ENCODE assay signal across 1 cellular context in the genomic region with DNA sequence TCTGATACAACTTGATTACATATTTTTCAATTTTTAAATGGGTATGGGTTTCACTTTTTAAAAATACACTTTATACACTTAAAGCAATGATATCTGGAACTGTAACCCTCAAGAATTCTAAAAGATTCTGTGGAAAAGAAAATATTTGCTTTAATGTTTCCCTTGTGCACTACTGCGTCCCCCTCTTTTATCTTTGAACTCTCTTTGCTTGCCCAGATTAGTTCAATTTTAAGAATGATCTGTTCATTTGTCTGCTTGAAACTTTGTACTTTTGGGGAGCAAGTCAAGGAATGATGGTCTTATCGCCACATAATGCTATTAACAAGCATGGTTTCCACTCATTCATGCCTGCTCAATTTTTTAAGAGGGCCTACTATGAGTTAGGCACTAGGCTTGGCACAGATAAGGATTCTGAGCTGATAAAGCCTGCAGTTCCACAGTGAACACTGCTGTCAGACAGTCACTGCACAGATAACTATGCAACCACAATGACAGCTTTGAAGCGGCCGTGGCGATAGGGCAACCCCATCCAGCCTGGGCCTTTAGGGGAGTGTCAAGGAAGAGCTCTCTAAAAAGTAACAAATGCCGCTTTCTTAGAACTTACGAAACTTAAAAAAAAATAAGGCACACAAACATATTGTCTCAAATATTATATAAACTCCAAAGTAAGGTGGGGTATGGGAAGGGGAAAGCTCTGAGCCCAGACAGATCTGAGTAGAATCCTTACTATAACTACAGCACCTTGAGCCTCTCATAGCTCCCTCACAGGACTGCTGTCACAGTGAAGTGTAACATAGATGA.
A peak's percentile ranks its signal among the peaks of the same experiment; 100 is the strongest.
TF ChIP-seq lines count a peak whose summit lies in the region.

No MANE protein-coding gene starts in this region.

TF ChIP-seq in K562, 482 proteins besides CTCF, POLR2A, EP300 and RAD21 (continued from another document and continues in another):
- TF ChIP-seq, protein P1, sequence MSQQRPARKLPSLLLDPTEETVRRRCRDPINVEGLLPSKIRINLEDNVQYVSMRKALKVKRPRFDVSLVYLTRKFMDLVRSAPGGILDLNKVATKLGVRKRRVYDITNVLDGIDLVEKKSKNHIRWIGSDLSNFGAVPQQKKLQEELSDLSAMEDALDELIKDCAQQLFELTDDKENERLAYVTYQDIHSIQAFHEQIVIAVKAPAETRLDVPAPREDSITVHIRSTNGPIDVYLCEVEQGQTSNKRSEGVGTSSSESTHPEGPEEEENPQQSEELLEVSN (IDR thresholded peaks at IDR 0.05; ENCODE audit: borderline replicate concordance in 1 of 2, extremely low read depth in 1 of 2, insufficient read depth in 1 of 2, insufficient read length in 1 of 2, low read depth in 1 of 2, low read length in 1 of 2, poor library complexity in 1 of 2, severe bottlenecking in 1 of 2): no peak
- TF ChIP-seq MAFF (IDR thresholded peaks at IDR 0.05; ENCODE audit: low read length) (peak; percentile 38; the same call in 1 of the 2 replicates), RFX1 (IDR thresholded peaks at IDR 0.05) (no peak), SRF (CRISPR knock-in tag; IDR thresholded peaks at IDR 0.05) (no peak), STAG1 (CRISPR knock-in tag; IDR thresholded peaks at IDR 0.05; ENCODE audit: borderline replicate concordance) (no peak), TAF7 (tag; IDR thresholded peaks at IDR 0.05) (no peak), CAMTA2 (CRISPR knock-in tag; conservative IDR thresholded peaks at IDR 0.05) (no peak), ZNF184 (CRISPR knock-in tag; IDR thresholded peaks at IDR 0.05) (no peak), DNMT1 (IDR thresholded peaks at IDR 0.05) (no peak), EZH2 (IDR thresholded peaks at IDR 0.05; ENCODE audit: borderline replicate concordance, low read depth, low read length) (no peak), XRCC3 (IDR thresholded peaks at IDR 0.05) (no peak), ZNF57 (CRISPR knock-in tag; IDR thresholded peaks at IDR 0.05) (no peak), SMAD1 (IDR thresholded peaks at IDR 0.05; ENCODE audit: low read depth, low read length, partially characterized antibody) (no peak), ZNF766 (CRISPR knock-in tag; conservative IDR thresholded peaks at IDR 0.05) (peak; percentile 80), MCM3 (IDR thresholded peaks at IDR 0.05) (no peak), IFI16 (CRISPR knock-in tag; IDR thresholded peaks at IDR 0.05) (no peak), HMG20A (CRISPR knock-in tag; conservative IDR thresholded peaks at IDR 0.05) (no peak), BCOR (IDR thresholded peaks at IDR 0.05) (no peak), PHF8 (IDR thresholded peaks at IDR 0.05; ENCODE audit: borderline replicate concordance, low read length) (no peak), SPI1 (IDR thresholded peaks at IDR 0.05; ENCODE audit: borderline replicate concordance, low read depth, low read length) (no peak), RBM14 (IDR thresholded peaks at IDR 0.05; ENCODE audit: borderline replicate concordance, insufficient read depth, low read depth, low read length) (no peak), KLF13 (tag; IDR thresholded peaks at IDR 0.05; ENCODE audit: borderline replicate concordance, low read depth) (no peak)
- TF ChIP-seq, protein P2, sequence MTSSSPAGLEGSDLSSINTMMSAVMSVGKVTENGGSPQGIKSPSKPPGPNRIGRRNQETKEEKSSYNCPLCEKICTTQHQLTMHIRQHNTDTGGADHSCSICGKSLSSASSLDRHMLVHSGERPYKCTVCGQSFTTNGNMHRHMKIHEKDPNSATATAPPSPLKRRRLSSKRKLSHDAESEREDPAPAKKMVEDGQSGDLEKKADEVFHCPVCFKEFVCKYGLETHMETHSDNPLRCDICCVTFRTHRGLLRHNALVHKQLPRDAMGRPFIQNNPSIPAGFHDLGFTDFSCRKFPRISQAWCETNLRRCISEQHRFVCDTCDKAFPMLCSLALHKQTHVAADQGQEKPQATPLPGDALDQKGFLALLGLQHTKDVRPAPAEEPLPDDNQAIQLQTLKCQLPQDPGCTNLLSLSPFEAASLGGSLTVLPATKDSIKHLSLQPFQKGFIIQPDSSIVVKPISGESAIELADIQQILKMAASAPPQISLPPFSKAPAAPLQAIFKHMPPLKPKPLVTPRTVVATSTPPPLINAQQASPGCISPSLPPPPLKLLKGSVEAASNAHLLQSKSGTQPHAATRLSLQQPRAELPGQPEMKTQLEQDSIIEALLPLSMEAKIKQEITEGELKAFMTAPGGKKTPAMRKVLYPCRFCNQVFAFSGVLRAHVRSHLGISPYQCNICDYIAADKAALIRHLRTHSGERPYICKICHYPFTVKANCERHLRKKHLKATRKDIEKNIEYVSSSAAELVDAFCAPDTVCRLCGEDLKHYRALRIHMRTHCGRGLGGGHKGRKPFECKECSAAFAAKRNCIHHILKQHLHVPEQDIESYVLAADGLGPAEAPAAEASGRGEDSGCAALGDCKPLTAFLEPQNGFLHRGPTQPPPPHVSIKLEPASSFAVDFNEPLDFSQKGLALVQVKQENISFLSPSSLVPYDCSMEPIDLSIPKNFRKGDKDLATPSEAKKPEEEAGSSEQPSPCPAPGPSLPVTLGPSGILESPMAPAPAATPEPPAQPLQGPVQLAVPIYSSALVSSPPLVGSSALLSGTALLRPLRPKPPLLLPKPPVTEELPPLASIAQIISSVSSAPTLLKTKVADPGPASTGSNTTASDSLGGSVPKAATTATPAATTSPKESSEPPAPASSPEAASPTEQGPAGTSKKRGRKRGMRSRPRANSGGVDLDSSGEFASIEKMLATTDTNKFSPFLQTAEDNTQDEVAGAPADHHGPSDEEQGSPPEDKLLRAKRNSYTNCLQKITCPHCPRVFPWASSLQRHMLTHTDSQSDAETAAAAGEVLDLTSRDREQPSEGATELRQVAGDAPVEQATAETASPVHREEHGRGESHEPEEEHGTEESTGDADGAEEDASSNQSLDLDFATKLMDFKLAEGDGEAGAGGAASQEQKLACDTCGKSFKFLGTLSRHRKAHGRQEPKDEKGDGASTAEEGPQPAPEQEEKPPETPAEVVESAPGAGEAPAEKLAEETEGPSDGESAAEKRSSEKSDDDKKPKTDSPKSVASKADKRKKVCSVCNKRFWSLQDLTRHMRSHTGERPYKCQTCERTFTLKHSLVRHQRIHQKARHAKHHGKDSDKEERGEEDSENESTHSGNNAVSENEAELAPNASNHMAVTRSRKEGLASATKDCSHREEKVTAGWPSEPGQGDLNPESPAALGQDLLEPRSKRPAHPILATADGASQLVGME (CRISPR knock-in tag; IDR thresholded peaks at IDR 0.05): no peak
- TF ChIP-seq, protein P3, sequence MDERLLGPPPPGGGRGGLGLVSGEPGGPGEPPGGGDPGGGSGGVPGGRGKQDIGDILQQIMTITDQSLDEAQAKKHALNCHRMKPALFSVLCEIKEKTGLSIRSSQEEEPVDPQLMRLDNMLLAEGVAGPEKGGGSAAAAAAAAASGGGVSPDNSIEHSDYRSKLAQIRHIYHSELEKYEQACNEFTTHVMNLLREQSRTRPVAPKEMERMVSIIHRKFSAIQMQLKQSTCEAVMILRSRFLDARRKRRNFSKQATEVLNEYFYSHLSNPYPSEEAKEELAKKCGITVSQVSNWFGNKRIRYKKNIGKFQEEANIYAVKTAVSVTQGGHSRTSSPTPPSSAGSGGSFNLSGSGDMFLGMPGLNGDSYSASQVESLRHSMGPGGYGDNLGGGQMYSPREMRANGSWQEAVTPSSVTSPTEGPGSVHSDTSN (CRISPR knock-in tag; IDR thresholded peaks at IDR 0.05; ENCODE audit: low read depth): no peak
- TF ChIP-seq, protein P3 (tag; conservative IDR thresholded peaks at IDR 0.05; ENCODE audit: low read depth): peak; percentile 39; the same call in 1 of the 2 replicates
- TF ChIP-seq, protein P4, sequence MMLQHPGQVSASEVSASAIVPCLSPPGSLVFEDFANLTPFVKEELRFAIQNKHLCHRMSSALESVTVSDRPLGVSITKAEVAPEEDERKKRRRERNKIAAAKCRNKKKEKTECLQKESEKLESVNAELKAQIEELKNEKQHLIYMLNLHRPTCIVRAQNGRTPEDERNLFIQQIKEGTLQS (IDR thresholded peaks at IDR 0.05): no peak
- TF ChIP-seq, protein P4 (CRISPR knock-in tag; conservative IDR thresholded peaks at IDR 0.05): no peak
- TF ChIP-seq, protein P5, sequence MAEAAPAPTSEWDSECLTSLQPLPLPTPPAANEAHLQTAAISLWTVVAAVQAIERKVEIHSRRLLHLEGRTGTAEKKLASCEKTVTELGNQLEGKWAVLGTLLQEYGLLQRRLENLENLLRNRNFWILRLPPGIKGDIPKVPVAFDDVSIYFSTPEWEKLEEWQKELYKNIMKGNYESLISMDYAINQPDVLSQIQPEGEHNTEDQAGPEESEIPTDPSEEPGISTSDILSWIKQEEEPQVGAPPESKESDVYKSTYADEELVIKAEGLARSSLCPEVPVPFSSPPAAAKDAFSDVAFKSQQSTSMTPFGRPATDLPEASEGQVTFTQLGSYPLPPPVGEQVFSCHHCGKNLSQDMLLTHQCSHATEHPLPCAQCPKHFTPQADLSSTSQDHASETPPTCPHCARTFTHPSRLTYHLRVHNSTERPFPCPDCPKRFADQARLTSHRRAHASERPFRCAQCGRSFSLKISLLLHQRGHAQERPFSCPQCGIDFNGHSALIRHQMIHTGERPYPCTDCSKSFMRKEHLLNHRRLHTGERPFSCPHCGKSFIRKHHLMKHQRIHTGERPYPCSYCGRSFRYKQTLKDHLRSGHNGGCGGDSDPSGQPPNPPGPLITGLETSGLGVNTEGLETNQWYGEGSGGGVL (CRISPR knock-in tag; IDR thresholded peaks at IDR 0.05): no peak
- TF ChIP-seq, protein P6, sequence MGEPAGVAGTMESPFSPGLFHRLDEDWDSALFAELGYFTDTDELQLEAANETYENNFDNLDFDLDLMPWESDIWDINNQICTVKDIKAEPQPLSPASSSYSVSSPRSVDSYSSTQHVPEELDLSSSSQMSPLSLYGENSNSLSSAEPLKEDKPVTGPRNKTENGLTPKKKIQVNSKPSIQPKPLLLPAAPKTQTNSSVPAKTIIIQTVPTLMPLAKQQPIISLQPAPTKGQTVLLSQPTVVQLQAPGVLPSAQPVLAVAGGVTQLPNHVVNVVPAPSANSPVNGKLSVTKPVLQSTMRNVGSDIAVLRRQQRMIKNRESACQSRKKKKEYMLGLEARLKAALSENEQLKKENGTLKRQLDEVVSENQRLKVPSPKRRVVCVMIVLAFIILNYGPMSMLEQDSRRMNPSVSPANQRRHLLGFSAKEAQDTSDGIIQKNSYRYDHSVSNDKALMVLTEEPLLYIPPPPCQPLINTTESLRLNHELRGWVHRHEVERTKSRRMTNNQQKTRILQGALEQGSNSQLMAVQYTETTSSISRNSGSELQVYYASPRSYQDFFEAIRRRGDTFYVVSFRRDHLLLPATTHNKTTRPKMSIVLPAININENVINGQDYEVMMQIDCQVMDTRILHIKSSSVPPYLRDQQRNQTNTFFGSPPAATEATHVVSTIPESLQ (CRISPR knock-in tag; IDR thresholded peaks at IDR 0.05): no peak
- TF ChIP-seq, protein P7, sequence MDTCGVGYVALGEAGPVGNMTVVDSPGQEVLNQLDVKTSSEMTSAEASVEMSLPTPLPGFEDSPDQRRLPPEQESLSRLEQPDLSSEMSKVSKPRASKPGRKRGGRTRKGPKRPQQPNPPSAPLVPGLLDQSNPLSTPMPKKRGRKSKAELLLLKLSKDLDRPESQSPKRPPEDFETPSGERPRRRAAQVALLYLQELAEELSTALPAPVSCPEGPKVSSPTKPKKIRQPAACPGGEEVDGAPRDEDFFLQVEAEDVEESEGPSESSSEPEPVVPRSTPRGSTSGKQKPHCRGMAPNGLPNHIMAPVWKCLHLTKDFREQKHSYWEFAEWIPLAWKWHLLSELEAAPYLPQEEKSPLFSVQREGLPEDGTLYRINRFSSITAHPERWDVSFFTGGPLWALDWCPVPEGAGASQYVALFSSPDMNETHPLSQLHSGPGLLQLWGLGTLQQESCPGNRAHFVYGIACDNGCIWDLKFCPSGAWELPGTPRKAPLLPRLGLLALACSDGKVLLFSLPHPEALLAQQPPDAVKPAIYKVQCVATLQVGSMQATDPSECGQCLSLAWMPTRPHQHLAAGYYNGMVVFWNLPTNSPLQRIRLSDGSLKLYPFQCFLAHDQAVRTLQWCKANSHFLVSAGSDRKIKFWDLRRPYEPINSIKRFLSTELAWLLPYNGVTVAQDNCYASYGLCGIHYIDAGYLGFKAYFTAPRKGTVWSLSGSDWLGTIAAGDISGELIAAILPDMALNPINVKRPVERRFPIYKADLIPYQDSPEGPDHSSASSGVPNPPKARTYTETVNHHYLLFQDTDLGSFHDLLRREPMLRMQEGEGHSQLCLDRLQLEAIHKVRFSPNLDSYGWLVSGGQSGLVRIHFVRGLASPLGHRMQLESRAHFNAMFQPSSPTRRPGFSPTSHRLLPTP (IDR thresholded peaks at IDR 0.05; ENCODE audit: borderline replicate concordance, extremely low read depth, insufficient read length): no peak
- TF ChIP-seq, protein P8, sequence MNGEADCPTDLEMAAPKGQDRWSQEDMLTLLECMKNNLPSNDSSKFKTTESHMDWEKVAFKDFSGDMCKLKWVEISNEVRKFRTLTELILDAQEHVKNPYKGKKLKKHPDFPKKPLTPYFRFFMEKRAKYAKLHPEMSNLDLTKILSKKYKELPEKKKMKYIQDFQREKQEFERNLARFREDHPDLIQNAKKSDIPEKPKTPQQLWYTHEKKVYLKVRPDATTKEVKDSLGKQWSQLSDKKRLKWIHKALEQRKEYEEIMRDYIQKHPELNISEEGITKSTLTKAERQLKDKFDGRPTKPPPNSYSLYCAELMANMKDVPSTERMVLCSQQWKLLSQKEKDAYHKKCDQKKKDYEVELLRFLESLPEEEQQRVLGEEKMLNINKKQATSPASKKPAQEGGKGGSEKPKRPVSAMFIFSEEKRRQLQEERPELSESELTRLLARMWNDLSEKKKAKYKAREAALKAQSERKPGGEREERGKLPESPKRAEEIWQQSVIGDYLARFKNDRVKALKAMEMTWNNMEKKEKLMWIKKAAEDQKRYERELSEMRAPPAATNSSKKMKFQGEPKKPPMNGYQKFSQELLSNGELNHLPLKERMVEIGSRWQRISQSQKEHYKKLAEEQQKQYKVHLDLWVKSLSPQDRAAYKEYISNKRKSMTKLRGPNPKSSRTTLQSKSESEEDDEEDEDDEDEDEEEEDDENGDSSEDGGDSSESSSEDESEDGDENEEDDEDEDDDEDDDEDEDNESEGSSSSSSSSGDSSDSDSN (IDR thresholded peaks at IDR 0.05; ENCODE audit: borderline replicate concordance in 1 of 2, low read depth in 2 of 2, low read length in 2 of 2): no peak
- TF ChIP-seq, protein P9, sequence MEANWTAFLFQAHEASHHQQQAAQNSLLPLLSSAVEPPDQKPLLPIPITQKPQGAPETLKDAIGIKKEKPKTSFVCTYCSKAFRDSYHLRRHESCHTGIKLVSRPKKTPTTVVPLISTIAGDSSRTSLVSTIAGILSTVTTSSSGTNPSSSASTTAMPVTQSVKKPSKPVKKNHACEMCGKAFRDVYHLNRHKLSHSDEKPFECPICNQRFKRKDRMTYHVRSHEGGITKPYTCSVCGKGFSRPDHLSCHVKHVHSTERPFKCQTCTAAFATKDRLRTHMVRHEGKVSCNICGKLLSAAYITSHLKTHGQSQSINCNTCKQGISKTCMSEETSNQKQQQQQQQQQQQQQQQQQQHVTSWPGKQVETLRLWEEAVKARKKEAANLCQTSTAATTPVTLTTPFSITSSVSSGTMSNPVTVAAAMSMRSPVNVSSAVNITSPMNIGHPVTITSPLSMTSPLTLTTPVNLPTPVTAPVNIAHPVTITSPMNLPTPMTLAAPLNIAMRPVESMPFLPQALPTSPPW (CRISPR knock-in tag; IDR thresholded peaks at IDR 0.05): peak; percentile 31; the same call in 1 of the 2 replicates
